In genomic region chr6:7897461-7898192, GRCh38 we compare ENCODE assay signal across 14 cellular contexts. TPM values are rescaled to one million over a fixed set of nuclear protein-coding genes. Genes with fewer than 3 reads are reported as not detected.
DNase-seq lines count a peak whose midpoint lies in the region; ATAC-seq, FAIRE-seq and TF ChIP-seq lines count a peak whose summit lies in the region.
"Had no signal": no experiment of that assay in that cellular context is flagged by ENCODE, and none has a peak within 500 bp of the region (broad histone marks: within the 10 kb centered on the region; RNA-seq: fewer than 3 reads in every experiment).

No MANE protein-coding gene starts in this region.

- CTCF ChIA-PET in activated CD4-positive, alpha-beta memory T cell treated with anti-CD3 and anti-CD28 coated beads, Interleukin-2, amount 10 ng/mL, durations not matched to agents 7 days and 5 days (lab: Charles Lee) = no interaction called here

- no peaks in the 10 kb centered on the region for H3K27me3 ChIP-seq in OCI-LY1 (ENCODE audit: insufficient read depth, low read length)
- H3K27me3 ChIP-seq: body of pancreas, SJSA1, tibial artery had no signal

- no peaks in the 10 kb centered on the region for H3F3A ChIP-seq in OCI-LY1 (ENCODE audit: insufficient read depth, low read length)

- peaks cover 97% of the 10 kb centered on the region for H3K36me3 ChIP-seq in OCI-LY1 (ENCODE audit: insufficient read depth, low read length)

- H3K4me3 Mint-ChIP-seq in activated CD4-positive, alpha-beta memory T cell treated with anti-CD3 and anti-CD28 coated beads, Interleukin-2, amount 10 ng/mL, durations not matched to agents 7 days and 5 days = no peak overlapping the region
- no peak overlapping the region for H3K4me3 Mint-ChIP-seq in type B pancreatic cell
- H3K4me3 Mint-ChIP-seq: natural killer cell treated with Interleukin-12 subunit alpha and Interleukin-12 subunit beta and Interleukin-15 and Interleukin-18, amount 100 ng/mL, for 72 hours had no signal

- no peaks in the 10 kb centered on the region for H3K9me2 ChIP-seq in OCI-LY1 (ENCODE audit: low read depth, low read length)

- H3K36me3 Mint-ChIP-seq in activated CD4-positive, alpha-beta memory T cell treated with anti-CD3 and anti-CD28 coated beads, Interleukin-2, amount 10 ng/mL, durations not matched to agents 7 days and 5 days (ENCODE audit: low read depth) = peaks cover 64% of the 10 kb centered on the region
- peaks cover 51% of the 10 kb centered on the region for H3K36me3 Mint-ChIP-seq in type B pancreatic cell

- no peak for DNase-seq in GM18507 (ENCODE audit: extremely low spot score, insufficient read length, low read depth)
- no peak for DNase-seq in activated CD4-positive, alpha-beta memory T cell treated with anti-CD3 and anti-CD28 coated beads, Interleukin-2, amount 10 ng/mL, durations not matched to agents 7 days and 5 days
- no peak for DNase-seq in HT-29 (ENCODE audit: low spot score)
- DNase-seq in NCI-H1436 treated with DMSO at 0.1 percent for 48 hours (lab: John Stamatoyannopoulos, UW) = no peak
- no peak for DNase-seq in type B pancreatic cell (ENCODE audit: extremely low spot score, unreplicated experiment)
- DNase-seq: activated effector memory CD4-positive, alpha-beta T cell treated with Interleukin-2 at 50 U/mL for 16 hours; body of pancreas; tibial artery had no signal

- no peaks in the 10 kb centered on the region for H3K9me3 Mint-ChIP-seq in activated CD4-positive, alpha-beta memory T cell treated with anti-CD3 and anti-CD28 coated beads, Interleukin-2, amount 10 ng/mL, durations not matched to agents 7 days and 5 days
- no peaks in the 10 kb centered on the region for H3K9me3 Mint-ChIP-seq in type B pancreatic cell
- H3K9me3 Mint-ChIP-seq: natural killer cell treated with Interleukin-12 subunit alpha and Interleukin-12 subunit beta and Interleukin-15 and Interleukin-18, amount 100 ng/mL, for 72 hours had no signal

- no peaks in the 10 kb centered on the region for H3K9me3 ChIP-seq in OCI-LY1 (ENCODE audit: low read length)
- H3K9me3 ChIP-seq: body of pancreas, SJSA1, tibial artery had no signal

- ATAC-seq in GM21367 (IDR thresholded peaks at IDR 0.05; ENCODE audit: unreplicated experiment) (peak; percentile 55), HG02981 (IDR thresholded peaks at IDR 0.05; ENCODE audit: unreplicated experiment) (peak; percentile 41)
- ATAC-seq: body of pancreas; natural killer cell treated with Interleukin-12 subunit alpha and Interleukin-12 subunit beta and Interleukin-15 and Interleukin-18, amount 100 ng/mL, for 72 hours had no signal

- H4K20me1 ChIP-seq in OCI-LY1 (ENCODE audit: insufficient read depth, low read length) = no peaks in the 10 kb centered on the region

- H3K27ac Mint-ChIP-seq in activated CD4-positive, alpha-beta memory T cell treated with anti-CD3 and anti-CD28 coated beads, Interleukin-2, amount 10 ng/mL, durations not matched to agents 7 days and 5 days = no peak overlapping the region
- no peak overlapping the region for H3K27ac Mint-ChIP-seq in type B pancreatic cell
- H3K27ac Mint-ChIP-seq: natural killer cell treated with Interleukin-12 subunit alpha and Interleukin-12 subunit beta and Interleukin-15 and Interleukin-18, amount 100 ng/mL, for 72 hours had no signal

- no peaks in the 10 kb centered on the region for H3K4me1 Mint-ChIP-seq in activated CD4-positive, alpha-beta memory T cell treated with anti-CD3 and anti-CD28 coated beads, Interleukin-2, amount 10 ng/mL, durations not matched to agents 7 days and 5 days
- H3K4me1 Mint-ChIP-seq in type B pancreatic cell (ENCODE audit: unreplicated experiment) = peaks cover 16% of the 10 kb centered on the region

- H3K4me1 ChIP-seq in OCI-LY1 (ENCODE audit: insufficient read depth, low read length, severe bottlenecking) = peaks cover 19% of the 10 kb centered on the region
- H3K4me1 ChIP-seq: SJSA1, tibial artery had no signal

- no peaks in the 10 kb centered on the region for H3K79me2 ChIP-seq in OCI-LY1 (ENCODE audit: insufficient read depth, low read length)

- no peaks in the 10 kb centered on the region for H3K27me3 Mint-ChIP-seq in activated CD4-positive, alpha-beta memory T cell treated with anti-CD3 and anti-CD28 coated beads, Interleukin-2, amount 10 ng/mL, durations not matched to agents 7 days and 5 days
- H3K27me3 Mint-ChIP-seq in type B pancreatic cell = no peaks in the 10 kb centered on the region
- H3K27me3 Mint-ChIP-seq: natural killer cell treated with Interleukin-12 subunit alpha and Interleukin-12 subunit beta and Interleukin-15 and Interleukin-18, amount 100 ng/mL, for 72 hours had no signal

- peak; percentile 56 for FAIRE-seq in GM18507 (lab: Jason Lieb, UNC)
- FAIRE-seq: HTR-8/SVneo had no signal

- peak overlapping the region; percentile 57 for H3K27ac ChIP-seq in OCI-LY1 (ENCODE audit: low read depth, low read length, poor library complexity, severe bottlenecking)
- H3K27ac ChIP-seq: body of pancreas, SJSA1, tibial artery had no signal

- H2AFZ ChIP-seq in OCI-LY1 (ENCODE audit: low read length) = no peak overlapping the region

- H3K4me3 ChIP-seq in OCI-LY1 (ENCODE audit: low read depth, low read length, poor library complexity, severe bottlenecking) = no peak overlapping the region
- H3K4me3 ChIP-seq: body of pancreas, SJSA1, tibial artery had no signal

- H3K9ac ChIP-seq in OCI-LY1 (ENCODE audit: low read length) = no peak overlapping the region

- POLR2A ChIA-PET in activated CD4-positive, alpha-beta memory T cell treated with anti-CD3 and anti-CD28 coated beads, Interleukin-2, amount 10 ng/mL, durations not matched to agents 7 days and 5 days (lab: Charles Lee) = no interaction called here

- no peak overlapping the region for H3K4me2 ChIP-seq in OCI-LY1 (ENCODE audit: low read length)

- TF ChIP-seq CTCF in OCI-LY1 (IDR thresholded peaks at IDR 0.05; ENCODE audit: low read length) (no peak), type B pancreatic cell (conservative IDR thresholded peaks at IDR 0.05) (no peak)

RNA-seq across cellular contexts. Expression of gene TXNDC5, which starts 13.0 kb away (rescaled TPM):
- total RNA-seq in activated CD4-positive, alpha-beta memory T cell treated with anti-CD3 and anti-CD28 coated beads, Interleukin-2, amount 10 ng/mL, durations not matched to agents 7 days and 5 days = 10 to 100 TPM; 39.1 to 39.8 TPM
- 140 and 149 TPM in 2 replicates for total RNA-seq in HT-29 (2014; rRNA removed; shearing (Covaris generic))
- total RNA-seq in type B pancreatic cell (ENCODE audit: low replicate concordance) = 91.5 and 94.9 TPM in 2 replicates
